ENCODE assay signal across 10 cellular contexts in the genomic region with DNA sequence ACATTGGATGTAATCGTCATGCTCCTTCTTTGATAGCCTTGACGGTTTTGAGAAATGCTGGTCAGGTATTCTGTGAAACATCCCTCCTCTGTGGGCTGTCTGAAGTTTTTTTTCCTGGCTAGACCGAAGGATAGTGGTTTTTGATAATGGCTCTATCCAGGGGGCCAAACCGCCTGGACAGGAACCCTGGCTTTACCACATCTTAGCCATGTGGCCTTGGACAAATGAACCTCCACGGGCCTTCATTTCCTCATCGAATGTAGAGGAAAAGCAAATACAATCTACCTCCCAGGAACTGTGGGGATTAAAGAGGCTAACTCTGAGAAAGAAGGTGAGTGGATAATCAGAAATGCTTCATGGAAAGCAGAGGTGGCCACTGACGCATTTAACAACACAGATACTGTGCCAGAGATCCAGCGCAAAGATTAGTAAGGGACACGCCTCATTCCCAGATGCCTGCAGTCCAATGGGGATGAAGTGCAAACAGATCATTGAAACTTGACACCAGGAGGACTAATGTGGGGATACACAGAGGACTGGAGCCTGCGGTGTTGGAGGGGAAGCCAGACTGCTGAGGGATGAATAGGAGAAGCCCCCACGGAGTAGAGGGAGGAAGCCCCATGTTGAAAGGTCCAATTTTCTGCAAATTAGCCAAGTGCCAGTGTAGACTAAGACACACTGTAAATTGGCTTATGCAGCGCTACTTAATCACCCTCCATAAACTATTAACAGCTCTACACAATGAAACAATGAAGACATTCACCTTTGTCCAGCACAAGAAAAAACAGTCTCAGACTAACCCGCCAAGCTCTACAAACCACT. TPM values are rescaled to one million over a fixed set of nuclear protein-coding genes. Genes with fewer than 3 reads are reported as not detected.
A peak's percentile ranks its signal among the peaks of the same experiment; 100 is the strongest.
DNase-seq lines count a peak whose midpoint lies in the region; ATAC-seq, FAIRE-seq and TF ChIP-seq lines count a peak whose summit lies in the region.
"Had no signal": no experiment of that assay in that cellular context is flagged by ENCODE, and none has a peak within 500 bp of the region (broad histone marks: within the 10 kb centered on the region; RNA-seq: fewer than 3 reads in every experiment).

No MANE protein-coding gene starts in this region.

- H3K27me3 ChIP-seq in Panc1 (ENCODE audit: control insufficient read depth, insufficient read depth, low read length), result no peaks in the 10 kb centered on the region
- H3K27me3 ChIP-seq in small intestine (ENCODE audit: control insufficient read depth in 2 of 2, insufficient read depth in 2 of 2, low read length in 2 of 2), result no peaks in the 10 kb centered on the region

- POLR2A ChIA-PET in Panc1 (lab: Charles Lee), result no interaction called here

- H3K4me3 ChIP-seq in Panc1 (ENCODE audit: low read depth in 2 of 2, low read length in 2 of 2) (peak overlapping the region; percentile 2 to 47; a peak in 3 of 4 replicates), fibroblast of pulmonary artery (replicated peaks; ENCODE audit: low read depth, low read length) (no peak overlapping the region), small intestine (ENCODE audit: low read depth in 1 of 2, low read length in 2 of 2) (no peak overlapping the region)

- CTCF ChIA-PET in Panc1 (lab: Charles Lee), result no interaction called here

- peak; percentile 3 for DNase-seq in NCI-H1092 treated with DMSO at 0.1 percent for 48 hours (lab: John Stamatoyannopoulos, UW)
- no peak for DNase-seq in NCI-H1092 (lab: John Stamatoyannopoulos, UW)
- DNase-seq in Panc1 (ENCODE audit: low read depth, low spot score), result peak; percentile 79
- DNase-seq in fibroblast of pulmonary artery (ENCODE audit: low read depth), result peak; percentile 71
- peak; percentile 95 for DNase-seq in small intestine
- no peak for DNase-seq in cerebellar cortex (ENCODE audit: low spot score)
- no peak for DNase-seq in activated gamma-delta T cell (lab: John Stamatoyannopoulos, UW)
- DNase-seq: naive B cell had no signal

- no peaks in the 10 kb centered on the region for H3K9me3 ChIP-seq in Panc1 (ENCODE audit: control insufficient read depth, insufficient read depth, low read depth, low read length)
- no peaks in the 10 kb centered on the region for H3K9me3 ChIP-seq in small intestine (ENCODE audit: control insufficient read depth, low read depth)

- intact Hi-C loops in Panc1 (cut with micrococcal nuclease; ENCODE audit: unreplicated experiment), result no loop called here

- peak; percentile 84 for ATAC-seq in Panc1
- no peak for ATAC-seq in HG03439 (IDR thresholded peaks at IDR 0.05; ENCODE audit: unreplicated experiment)

- no peak for FAIRE-seq in small intestine (lab: Jason Lieb, UNC)
- FAIRE-seq: A204.1 had no signal

- H3K36me3 ChIP-seq in Panc1 (ENCODE audit: control insufficient read depth, insufficient read depth, low read length) (no peaks in the 10 kb centered on the region), small intestine (ENCODE audit: control insufficient read depth in 2 of 2, insufficient read depth in 2 of 2, low read length in 2 of 2) (no peaks in the 10 kb centered on the region)

- peak overlapping the region; percentile 98 for H3K27ac ChIP-seq in Panc1 (ENCODE audit: low read length)
- H3K27ac ChIP-seq in small intestine (ENCODE audit: low read depth in 1 of 2, low read length in 1 of 2), result peak overlapping the region; percentile 46 to 90

- WGBS in small intestine, 3 donors, result 13 to 52% (median 28%) methylated on average over 13 of the region's 13 CpGs

- in situ Hi-C loops in Panc1 (cut with HindIII; ENCODE audit: low pct_unique_long_range_greater_than_20kb, low sequenced_read_pairs), result no loop called here

- BruUV-seq in Panc1 (replicated peaks; lab: Mats Ljungman, UMichigan), result no TSS peak

- H3K4me1 ChIP-seq in Panc1 (ENCODE audit: control insufficient read depth, insufficient read depth, low read length) (peaks cover 89% of the 10 kb centered on the region), small intestine (ENCODE audit: control insufficient read depth in 2 of 2, insufficient read depth in 1 of 2, low read depth in 1 of 2, low read length in 1 of 2) (peaks cover 7 to 15% of the 10 kb centered on the region in 2 donors)

- TF ChIP-seq CTCF in Panc1 (IDR thresholded peaks at IDR 0.05), result no peak
- TF ChIP-seq CTCF in fibroblast of pulmonary artery (IDR thresholded peaks at IDR 0.05; ENCODE audit: low read length, missing control alignments), result no peak

RNA-seq across cellular contexts. Expression of a gene that starts 41.6 kb away (rescaled TPM):
- 71.9 TPM for total RNA-seq in Panc1 (2021; ENCODE audit: unreplicated experiment)
- polyA plus RNA-seq in Panc1 (2012; ENCODE audit: insufficient read length), result 68.6 TPM
- 10 to 100 TPM; 10.3 to 22.5 (median 14.9) TPM for polyA plus RNA-seq in small intestine

Comparison
In these comparisons a context has a peak if more than half of its experiments do, and no peak if none do; other contexts are left out.
1. DNase-seq: peak in NCI-H1092 treated with DMSO at 0.1 percent for 48 hours (single experiment), Panc1 (single experiment), fibroblast of pulmonary artery (single experiment) and small intestine (single experiment); none in NCI-H1092 (single experiment), cerebellar cortex (single experiment) and activated gamma-delta T cell (single experiment).
2. H3K4me3 ChIP-seq: peak in Panc1 (2 of 2); none in fibroblast of pulmonary artery (single experiment) and small intestine (0 of 2).